In the genomic region with DNA sequence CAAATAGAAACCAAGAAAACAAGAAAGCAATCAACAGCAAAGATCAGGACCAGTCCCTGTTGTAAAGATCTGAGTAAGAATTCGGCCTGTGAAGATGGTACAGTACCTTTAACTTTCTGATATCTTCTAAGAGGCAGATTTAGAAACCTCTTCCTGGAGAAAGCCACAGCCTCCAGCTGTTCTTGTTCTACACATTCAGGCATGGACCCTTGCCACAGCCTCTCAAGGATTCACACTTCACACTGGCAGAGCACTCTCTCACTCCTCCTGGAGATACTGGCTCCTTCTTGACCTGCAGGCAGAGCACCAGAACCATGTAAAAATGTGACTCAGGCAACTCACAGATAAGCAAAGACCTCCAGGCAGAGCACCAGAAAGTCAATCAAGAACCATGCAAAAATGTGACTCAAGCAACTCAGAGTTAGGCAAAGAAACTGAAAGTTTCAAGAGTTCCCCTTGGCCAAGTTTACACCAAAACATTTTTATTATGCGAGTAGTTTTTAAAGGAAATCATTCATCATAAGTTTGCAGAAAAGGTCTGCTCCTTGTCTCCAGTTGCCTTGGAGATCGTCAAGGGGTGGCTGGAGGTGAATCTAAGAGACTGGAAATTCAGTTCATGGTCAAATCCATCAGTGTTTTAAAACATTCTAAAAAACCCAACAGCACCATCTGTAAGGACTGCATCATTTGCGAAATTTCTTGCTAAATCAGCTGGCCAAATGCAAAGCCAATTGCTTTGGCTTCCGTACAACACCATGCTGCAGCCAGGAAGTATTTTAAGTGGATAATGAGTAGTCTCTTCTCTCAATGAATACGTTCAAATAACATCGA, we compare ENCODE assay signal across 8 cellular contexts.
DNase-seq lines count a peak whose midpoint lies in the region; ATAC-seq, FAIRE-seq and TF ChIP-seq lines count a peak whose summit lies in the region.

No MANE protein-coding gene starts in this region.

- H3K27ac Mint-ChIP-seq in activated naive CD8-positive, alpha-beta T cell = peak overlapping the region; percentile 93
- peak overlapping the region; percentile 94 for H3K27ac Mint-ChIP-seq in stimulated activated naive B cell treated with anti-CD40 and anti-IgM and Interleukin-4, amounts not matched to agents 10 μg/mL and 1 μg/mL and 100 μg/mL, for 72 hours

- peaks cover 0 to 9% of the 10 kb centered on the region in 2 donors for H3K4me1 ChIP-seq in kidney (ENCODE audit: control insufficient read depth in 1 of 2, insufficient read depth in 1 of 2, low read depth in 1 of 2, low read length in 2 of 2)

- H3K36me3 ChIP-seq in kidney (ENCODE audit: control insufficient read depth in 1 of 2, insufficient read depth in 2 of 2, low read length in 2 of 2) = no peaks in the 10 kb centered on the region

- no peak for FAIRE-seq in kidney (lab: Jason Lieb, UNC)
- FAIRE-seq in RCC 7860 (lab: Jason Lieb, UNC) = no peak

- peak overlapping the region; percentile 57 for H3K4me3 Mint-ChIP-seq in activated naive CD8-positive, alpha-beta T cell
- H3K4me3 Mint-ChIP-seq in stimulated activated naive B cell treated with anti-CD40 and anti-IgM and Interleukin-4, amounts not matched to agents 10 μg/mL and 1 μg/mL and 100 μg/mL, for 72 hours = peak overlapping the region; percentile 73 to 81

- H3K4me1 Mint-ChIP-seq in activated naive CD8-positive, alpha-beta T cell (ENCODE audit: low read depth) = peaks cover 90% of the 10 kb centered on the region
- H3K4me1 Mint-ChIP-seq in stimulated activated naive B cell treated with anti-CD40 and anti-IgM and Interleukin-4, amounts not matched to agents 10 μg/mL and 1 μg/mL and 100 μg/mL, for 72 hours = peaks cover 51 to 88% of the 10 kb centered on the region in 2 donors

- intact Hi-C loops in kidney (cut with DNase I) = no loop called here

- H3K4me3 ChIP-seq in kidney (ENCODE audit: low read length in 2 of 2) = peak overlapping the region; percentile 45 to 47

- no peaks in the 10 kb centered on the region for H3K36me3 Mint-ChIP-seq in activated naive CD8-positive, alpha-beta T cell
- peaks cover 0 to 2% of the 10 kb centered on the region in 2 donors for H3K36me3 Mint-ChIP-seq in stimulated activated naive B cell treated with anti-CD40 and anti-IgM and Interleukin-4, amounts not matched to agents 10 μg/mL and 1 μg/mL and 100 μg/mL, for 72 hours

- H3K9me3 Mint-ChIP-seq in activated naive CD8-positive, alpha-beta T cell (ENCODE audit: low read depth) = no peaks in the 10 kb centered on the region
- peaks cover 0 to 3% of the 10 kb centered on the region in 2 donors for H3K9me3 Mint-ChIP-seq in stimulated activated naive B cell treated with anti-CD40 and anti-IgM and Interleukin-4, amounts not matched to agents 10 μg/mL and 1 μg/mL and 100 μg/mL, for 72 hours

- no peaks in the 10 kb centered on the region for H3K9me3 ChIP-seq in kidney (ENCODE audit: control insufficient read depth in 1 of 2, low read length in 2 of 2)

- peak; percentile 65 for ATAC-seq in HG02798 (IDR thresholded peaks at IDR 0.05; ENCODE audit: poor library complexity, unreplicated experiment)
- peak; percentile 82 to 86 for ATAC-seq in stimulated activated naive B cell treated with anti-CD40 and anti-IgM and Interleukin-4, amounts not matched to agents 10 μg/mL and 1 μg/mL and 100 μg/mL, for 72 hours (replicated peaks)

- no peaks in the 10 kb centered on the region for H3K27me3 Mint-ChIP-seq in activated naive CD8-positive, alpha-beta T cell
- H3K27me3 Mint-ChIP-seq in stimulated activated naive B cell treated with anti-CD40 and anti-IgM and Interleukin-4, amounts not matched to agents 10 μg/mL and 1 μg/mL and 100 μg/mL, for 72 hours = no peaks in the 10 kb centered on the region

- no peak for TF ChIP-seq CTCF in kidney (IDR thresholded peaks at IDR 0.05; ENCODE audit: borderline replicate concordance, extremely low read depth, insufficient read depth)

- DNase-seq in activated naive CD4-positive, alpha-beta T cell treated with Interleukin-2 at 50 U/mL for 16 hours = peak; percentile 52
- DNase-seq in activated naive CD4-positive, alpha-beta T cell (lab: John Stamatoyannopoulos, UW) = no peak
- DNase-seq in NCI-H2196 (lab: John Stamatoyannopoulos, UW; ENCODE audit: unreplicated experiment) = peak; percentile 46
- no peak for DNase-seq in kidney
- peak; percentile 17 for DNase-seq in stimulated activated naive B cell treated with anti-CD40 and anti-IgM and Interleukin-4, amounts not matched to agents 10 μg/mL and 1 μg/mL and 100 μg/mL, for 72 hours
- DNase-seq in RCC 7860 (ENCODE audit: low spot score) = no peak

- peak overlapping the region; percentile 21 to 67 for H3K27ac ChIP-seq in kidney (ENCODE audit: low read depth in 2 of 2, low read length in 2 of 2)

- H3K9ac ChIP-seq in kidney (ENCODE audit: low read length in 2 of 2) = peak overlapping the region in 1 of 2 donors; percentile 20

Comparison
In these comparisons a context has a peak if more than half of its experiments do, and no peak if none do; other contexts are left out.
1. DNase-seq: peak in activated naive CD4-positive, alpha-beta T cell treated with Interleukin-2 at 50 U/mL for 16 hours (single experiment), NCI-H2196 (single experiment) and stimulated activated naive B cell treated with anti-CD40 and anti-IgM and Interleukin-4, amounts not matched to agents 10 μg/mL and 1 μg/mL and 100 μg/mL, for 72 hours (single experiment); none in activated naive CD4-positive, alpha-beta T cell (0 of 4), kidney (single experiment) and RCC 7860 (single experiment).